ENCODE assay signal across 1 cellular context in genomic region chr21:6070213-6070612, GRCh38.
A peak's percentile ranks its signal among the peaks of the same experiment; 100 is the strongest.
TF ChIP-seq lines count a peak whose summit lies in the region.

No MANE protein-coding gene starts in this region.

TF ChIP-seq in K562, 482 proteins besides CTCF, POLR2A, EP300 and RAD21:
- peak; percentile 55; the same call in 1 of the 2 replicates for TF ChIP-seq HBP1 (CRISPR knock-in tag; IDR thresholded peaks at IDR 0.05)
- peak; percentile 80 for TF ChIP-seq ELF4 (CRISPR knock-in tag; IDR thresholded peaks at IDR 0.05)
- TF ChIP-seq PHF20 (IDR thresholded peaks at IDR 0.05; ENCODE audit: partially characterized antibody) = peak; percentile 18
- peak; percentile 51 for TF ChIP-seq ARHGAP35 (IDR thresholded peaks at IDR 0.05; ENCODE audit: partially characterized antibody)
- TF ChIP-seq, protein P1, sequence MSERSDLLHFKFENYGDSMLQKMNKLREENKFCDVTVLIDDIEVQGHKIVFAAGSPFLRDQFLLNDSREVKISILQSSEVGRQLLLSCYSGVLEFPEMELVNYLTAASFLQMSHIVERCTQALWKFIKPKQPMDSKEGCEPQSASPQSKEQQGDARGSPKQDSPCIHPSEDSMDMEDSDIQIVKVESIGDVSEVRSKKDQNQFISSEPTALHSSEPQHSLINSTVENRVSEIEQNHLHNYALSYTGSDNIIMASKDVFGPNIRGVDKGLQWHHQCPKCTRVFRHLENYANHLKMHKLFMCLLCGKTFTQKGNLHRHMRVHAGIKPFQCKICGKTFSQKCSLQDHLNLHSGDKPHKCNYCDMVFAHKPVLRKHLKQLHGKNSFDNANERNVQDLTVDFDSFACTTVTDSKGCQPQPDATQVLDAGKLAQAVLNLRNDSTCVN (CRISPR knock-in tag; IDR thresholded peaks at IDR 0.05) = peak; percentile 82; the same call in 1 of the 2 replicates
